ENCODE assay signal across 25 cellular contexts in the genomic region with DNA sequence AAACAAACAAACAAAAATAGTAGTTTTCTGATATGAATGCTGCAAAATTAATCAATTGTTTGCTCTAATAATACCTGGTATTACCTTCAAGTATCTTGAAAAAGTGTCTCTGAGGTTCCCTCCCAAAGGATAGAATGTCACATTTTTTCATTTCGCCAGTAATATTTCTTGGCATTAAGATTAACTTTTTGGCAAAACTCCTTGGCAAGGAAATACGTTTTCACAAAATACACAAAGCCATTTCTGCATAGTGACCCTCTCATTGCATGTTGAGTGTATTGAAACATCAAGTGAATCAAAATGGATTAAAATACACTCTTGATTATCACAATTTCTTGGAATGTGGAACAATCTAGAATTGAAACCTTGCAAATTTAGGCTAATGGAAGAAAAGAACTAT.
DNase-seq lines count a peak whose midpoint lies in the region; ATAC-seq and TF ChIP-seq lines count a peak whose summit lies in the region.
"Had no signal": no experiment of that assay in that cellular context is flagged by ENCODE, and none has a peak within 500 bp of the region (broad histone marks: within the 10 kb centered on the region; RNA-seq: fewer than 3 reads in every experiment).

No MANE protein-coding gene starts in this region.

- H3K27ac Mint-ChIP-seq in MCF 10A (ENCODE audit: low read depth, unreplicated experiment): peak overlapping the region; percentile 40
- H3K27ac Mint-ChIP-seq: CD8-positive, alpha-beta T cell had no signal

- intact Hi-C loops in MCF 10A (cut with micrococcal nuclease) (no loop called here), breast epithelium (cut with DNase I; ENCODE audit: low total_unique reads) (no loop called here), left lung (cut with DNase I) (no loop called here)

- CTCF ChIA-PET in MCF 10A (lab: Yijun Ruan, JAX): no interaction called here

- no peaks in the 10 kb centered on the region for H3K4me1 ChIP-seq in breast epithelium
- peaks cover 28% of the 10 kb centered on the region for H3K4me1 ChIP-seq in SJSA1 (replicated peaks)
- no peaks in the 10 kb centered on the region for H3K4me1 ChIP-seq in left lung
- H3K4me1 ChIP-seq: Peyer's patch had no signal

- TF ChIP-seq POLR2A in breast epithelium (IDR thresholded peaks at IDR 0.05): no peak

- no peak overlapping the region for H3K4me3 Mint-ChIP-seq in MCF 10A (ENCODE audit: unreplicated experiment)
- H3K4me3 Mint-ChIP-seq: CD8-positive, alpha-beta T cell had no signal

- BruUV-seq in MCF 10A (replicated peaks; lab: Mats Ljungman, UMichigan): no TSS peak

- H3K36me3 ChIP-seq in breast epithelium (no peaks in the 10 kb centered on the region), SJSA1 (no peaks in the 10 kb centered on the region), left lung (no peaks in the 10 kb centered on the region)
- H3K36me3 ChIP-seq: Peyer's patch had no signal

- H3K27me3 Mint-ChIP-seq in MCF 10A (ENCODE audit: insufficient read depth, unreplicated experiment): no peaks in the 10 kb centered on the region

- POLR2A ChIA-PET in MCF 10A (lab: Yijun Ruan, JAX): no interaction called here

- no peak overlapping the region for H3K27ac ChIP-seq in breast epithelium
- peak overlapping the region; percentile 95 for H3K27ac ChIP-seq in SJSA1
- no peak overlapping the region for H3K27ac ChIP-seq in left lung
- H3K27ac ChIP-seq: 22Rv1, Peyer's patch, SK-N-MC had no signal

- ATAC-seq in left lung: no peak
- no peak for ATAC-seq in HG02798 (IDR thresholded peaks at IDR 0.05; ENCODE audit: poor library complexity, unreplicated experiment)
- ATAC-seq: CD8-positive, alpha-beta T cell; K562; Right ventricle myocardium inferior had no signal

- H3K9me3 Mint-ChIP-seq in MCF 10A (ENCODE audit: unreplicated experiment): peaks cover 27% of the 10 kb centered on the region

- no peaks in the 10 kb centered on the region for H3K36me3 Mint-ChIP-seq in MCF 10A (ENCODE audit: insufficient read depth, unreplicated experiment)
- H3K36me3 Mint-ChIP-seq: CD8-positive, alpha-beta T cell had no signal

- peaks cover 8% of the 10 kb centered on the region for H3K4me1 Mint-ChIP-seq in MCF 10A (ENCODE audit: insufficient read depth, unreplicated experiment)

- H3K9me3 ChIP-seq in breast epithelium (peaks cover 0 to 20% of the 10 kb centered on the region in 2 donors), SJSA1 (replicated peaks) (0 out of 2 replicates have a peak, but pooled peaks cover 7% of the 10 kb centered on the region), left lung (peaks cover 0 to 19% of the 10 kb centered on the region in 2 donors)

- TF ChIP-seq CTCF in MCF 10A (IDR thresholded peaks at IDR 0.05; ENCODE audit: unreplicated experiment): no peak
- TF ChIP-seq CTCF in breast epithelium (IDR thresholded peaks at IDR 0.05): no peak
- TF ChIP-seq CTCF in left lung (IDR thresholded peaks at IDR 0.05): no peak

- H3K4me3 ChIP-seq in breast epithelium (no peak overlapping the region), SJSA1 (no peak overlapping the region), left lung (no peak overlapping the region)
- H3K4me3 ChIP-seq: K562, Peyer's patch, SK-N-MC had no signal

- H3K27me3 ChIP-seq in breast epithelium (no peaks in the 10 kb centered on the region), SJSA1 (replicated peaks) (no peaks in the 10 kb centered on the region), left lung (no peaks in the 10 kb centered on the region)
- H3K27me3 ChIP-seq: Peyer's patch had no signal

- DNase-seq in MCF 10A (ENCODE audit: unreplicated experiment): no peak
- no peak for DNase-seq in breast epithelium (ENCODE audit: low spot score in 2 of 2)
- DNase-seq in SJSA1 (ENCODE audit: low read depth in 1 of 2, low spot score in 2 of 2): no peak
- DNase-seq in fibroblast of peridontal ligament (ENCODE audit: extremely low read depth): peak; percentile 7
- DNase-seq in left lung: no peak
- no peak for DNase-seq in DMS153 (lab: John Stamatoyannopoulos, UW)
- DNase-seq in NCI-H226: no peak
- DNase-seq: AML-193; C1 segment of cervical spinal cord; CD8-positive, alpha-beta T cell; GDM1; MM.1S; NCI-H1048; NCI-H1436 treated with DMSO at 0.1 percent for 48 hours; NCI-H1930; NCI-H2227 treated with DMSO at 0.1 percent for 48 hours; NCI-H510A treated with DMSO at 0.1 percent for 48 hours; NCI-H774; NK-92 treated with Interleukin-12 subunit alpha and Interleukin-12 subunit beta, amount 100 ng/mL, for 24 hours; Peyer's patch had no signal
